ENCODE assay signal across 20 cellular contexts in genomic region chr2:64771726-64772125, GRCh38.
DNase-seq lines count a peak whose midpoint lies in the region; TF ChIP-seq lines count a peak whose summit lies in the region.
"Had no signal": no experiment of that assay in that cellular context is flagged by ENCODE, and none has a peak within 500 bp of the region (broad histone marks: within the 10 kb centered on the region; RNA-seq: fewer than 3 reads in every experiment).

No MANE protein-coding gene starts in this region.

- H2BK120ac ChIP-seq in mesenchymal stem cell (ENCODE audit: low read depth, low read length) (no peak overlapping the region), mesendoderm (ENCODE audit: low read depth, low read length) (no peak overlapping the region)

- no peak overlapping the region for H3K14ac ChIP-seq in mesenchymal stem cell (ENCODE audit: low read length in 2 of 2)

- H3K4me2 ChIP-seq in GM23248 (ENCODE audit: unreplicated experiment): no peak overlapping the region
- no peak overlapping the region for H3K4me2 ChIP-seq in mesenchymal stem cell (ENCODE audit: low read length, poor library complexity, severe bottlenecking)
- no peak overlapping the region for H3K4me2 ChIP-seq in mesendoderm (ENCODE audit: low read length)
- H3K4me2 ChIP-seq: A549; BLaER1 treated with 17β-estradiol and CSF1 and Interleukin-3, amounts not matched to agents 10 nM and 100 nM had no signal

- DNase-seq in GM23248 (peak; percentile 12), mesenchymal stem cell (no peak), sigmoid colon (no peak), GM10266 (ENCODE audit: extremely low spot score) (no peak), erythroblast (lab: John Stamatoyannopoulos, UW) (no peak), mesendoderm (no peak)
- DNase-seq: 8988T; ACHN; AML-193; BE2C; Calu3; CD4-positive, alpha-beta T cell; CD8-positive, alpha-beta memory T cell; DMS53; DMS79 treated with DMSO at 0.1 percent for 48 hours; GF-D8; H7; HCEC 1CT had no signal

- H3K9ac ChIP-seq in GM23248 (no peak overlapping the region), mesenchymal stem cell (ENCODE audit: low read length) (peak overlapping the region; percentile 97), mesendoderm (ENCODE audit: low read length) (no peak overlapping the region)
- H3K9ac ChIP-seq: BLaER1 treated with 17β-estradiol and CSF1 and Interleukin-3, amounts not matched to agents 10 nM and 100 nM had no signal

- no peak overlapping the region for H4K5ac ChIP-seq in mesendoderm (ENCODE audit: low read length)

- H3K18ac ChIP-seq in mesenchymal stem cell (ENCODE audit: low read depth in 1 of 2, low read length in 2 of 2) (no peak overlapping the region), mesendoderm (ENCODE audit: low read length) (no peak overlapping the region)

- no peak overlapping the region for H2AFZ ChIP-seq in GM23248
- no peak overlapping the region for H2AFZ ChIP-seq in mesenchymal stem cell (ENCODE audit: low read depth, low read length)

- no peak overlapping the region for H2BK12ac ChIP-seq in mesenchymal stem cell (ENCODE audit: low read length in 2 of 2)

- no peaks in the 10 kb centered on the region for H3K9me3 ChIP-seq in GM23248 (ENCODE audit: low read depth)
- H3K9me3 ChIP-seq in mesenchymal stem cell (ENCODE audit: control insufficient read depth, low read length): peaks cover 10% of the 10 kb centered on the region
- H3K9me3 ChIP-seq in sigmoid colon: no peaks in the 10 kb centered on the region
- H3K9me3 ChIP-seq: BE2C had no signal

- H3K4ac ChIP-seq in mesenchymal stem cell (ENCODE audit: low read depth in 1 of 2, low read length in 2 of 2) (no peak overlapping the region), mesendoderm (ENCODE audit: low read depth, low read length) (no peak overlapping the region)

- no peaks in the 10 kb centered on the region for H3K27me3 ChIP-seq in GM23248 (replicated peaks; ENCODE audit: insufficient read depth)
- H3K27me3 ChIP-seq in mesenchymal stem cell (ENCODE audit: control insufficient read depth in 1 of 2, insufficient read depth in 1 of 2, low read length in 2 of 2): no peaks in the 10 kb centered on the region
- H3K27me3 ChIP-seq in sigmoid colon: no peaks in the 10 kb centered on the region
- H3K27me3 ChIP-seq in mesendoderm (ENCODE audit: insufficient read depth, low read length, poor library complexity): no peaks in the 10 kb centered on the region
- H3K27me3 ChIP-seq: BE2C; BLaER1 treated with 17β-estradiol and CSF1 and Interleukin-3, amounts not matched to agents 10 nM and 100 nM had no signal

- no peak overlapping the region for H4K91ac ChIP-seq in mesenchymal stem cell (ENCODE audit: low read length)

- H3K4me1 ChIP-seq in GM23248 (ENCODE audit: insufficient read depth): peaks cover 32% of the 10 kb centered on the region
- H3K4me1 ChIP-seq in mesenchymal stem cell (ENCODE audit: control insufficient read depth, insufficient read depth, low read depth, low read length): peaks cover 3% of the 10 kb centered on the region
- peaks cover 0 to 38% (median 22%) of the 10 kb centered on the region in 4 donors for H3K4me1 ChIP-seq in sigmoid colon
- peaks cover 2% of the 10 kb centered on the region for H3K4me1 ChIP-seq in mesendoderm (ENCODE audit: control insufficient read depth, low read depth, low read length)
- H3K4me1 ChIP-seq: BE2C had no signal

- H4K8ac ChIP-seq in mesenchymal stem cell (ENCODE audit: low read length): no peak overlapping the region
- no peak overlapping the region for H4K8ac ChIP-seq in mesendoderm (ENCODE audit: low read depth, low read length)

- H3K56ac ChIP-seq in mesendoderm (ENCODE audit: low read length): no peak overlapping the region

- H2AK5ac ChIP-seq in mesenchymal stem cell (ENCODE audit: low read length, severe bottlenecking) (no peak overlapping the region), mesendoderm (ENCODE audit: low read length) (no peak overlapping the region)

- H2BK15ac ChIP-seq in mesenchymal stem cell (ENCODE audit: low read depth, poor library complexity, severe bottlenecking) (no peak overlapping the region), mesendoderm (replicated peaks; ENCODE audit: low read depth) (no peak overlapping the region)

- WGBS in GM23248 (ENCODE audit: low coverage in 1 of 2, low lambda C conversion rate in 2 of 2, missing lambda C conversion rate in 2 of 2), 2 experiments: 3 to 24% methylated on average over 1 of the region's 1 CpG
- WGBS in mesenchymal stem cell: no CpG with 5 or more reads among the region's 1 CpG
- WGBS in sigmoid colon, 2 donors: 81 to 91% methylated on average over 1 of the region's 1 CpG
- WGBS in mesendoderm (ENCODE audit: extremely low coverage, insufficient coverage, low lambda C conversion rate): no CpG with 5 or more reads among the region's 1 CpG

- H3K9me2 ChIP-seq in GM23248 (ENCODE audit: insufficient read depth): no peaks in the 10 kb centered on the region

- H3K4me3 ChIP-seq in GM23248 (no peak overlapping the region), mesenchymal stem cell (ENCODE audit: insufficient read depth in 1 of 2, low read depth in 1 of 2, low read length in 2 of 2) (no peak overlapping the region), sigmoid colon (no peak overlapping the region), mesendoderm (ENCODE audit: low read length) (no peak overlapping the region)
- H3K4me3 ChIP-seq: A549; BLaER1 treated with 17β-estradiol and CSF1 and Interleukin-3, amounts not matched to agents 10 nM and 100 nM had no signal

- no peaks in the 10 kb centered on the region for H3K79me2 ChIP-seq in GM23248 (ENCODE audit: insufficient read depth)
- no peaks in the 10 kb centered on the region for H3K79me2 ChIP-seq in mesendoderm (ENCODE audit: control insufficient read depth, insufficient read depth, low read length)

- H3K23ac ChIP-seq in mesenchymal stem cell (ENCODE audit: low read length in 2 of 2) (no peak overlapping the region), mesendoderm (ENCODE audit: low read length) (no peak overlapping the region)

- peaks cover 23% of the 10 kb centered on the region for H3F3A ChIP-seq in GM23248 (ENCODE audit: insufficient read depth)

- H3K27ac ChIP-seq in GM23248 (no peak overlapping the region), mesenchymal stem cell (ENCODE audit: low read length, poor library complexity, severe bottlenecking) (no peak overlapping the region), sigmoid colon (peak overlapping the region in 3 of 4 donors; percentile 92 to 98 (median 96)), mesendoderm (ENCODE audit: low read depth, low read length) (no peak overlapping the region)
- H3K27ac ChIP-seq: A549; BLaER1 treated with 17β-estradiol and CSF1 and Interleukin-3, amounts not matched to agents 10 nM and 100 nM had no signal

- no peak for TF ChIP-seq EP300 in sigmoid colon (IDR thresholded peaks at IDR 0.05)

- no peak overlapping the region for H2BK5ac ChIP-seq in mesenchymal stem cell (ENCODE audit: low read depth, low read length, poor library complexity, severe bottlenecking)
- H2BK5ac ChIP-seq in mesendoderm (ENCODE audit: low read length): no peak overlapping the region

- H3K36me3 ChIP-seq in GM23248 (ENCODE audit: low read depth) (no peaks in the 10 kb centered on the region), mesenchymal stem cell (ENCODE audit: control insufficient read depth in 1 of 2, insufficient read depth in 2 of 2, low read depth in 1 of 2, low read length in 2 of 2) (no peaks in the 10 kb centered on the region), sigmoid colon (no peaks in the 10 kb centered on the region), mesendoderm (ENCODE audit: control insufficient read depth, insufficient read depth, low read length) (no peaks in the 10 kb centered on the region)
- H3K36me3 ChIP-seq: BE2C; BLaER1 treated with 17β-estradiol and CSF1 and Interleukin-3, amounts not matched to agents 10 nM and 100 nM had no signal

- TF ChIP-seq POLR2A in sigmoid colon (IDR thresholded peaks at IDR 0.05) (no peak), erythroblast (IDR thresholded peaks at IDR 0.05; ENCODE audit: low read length) (no peak)

- intact Hi-C loops in sigmoid colon (cut with DNase I): loop anchor here (2.0 to 5.0 kb wide), 2 partner anchors 61 to 119 kb away; partner anchors contain the start of gene SERTAD2

- TF ChIP-seq CTCF in sigmoid colon (IDR thresholded peaks at IDR 0.05) (no peak), GM10266 (IDR thresholded peaks at IDR 0.05; ENCODE audit: control insufficient read depth, insufficient read depth, low read depth, missing control alignments) (no peak)

- no peaks in the 10 kb centered on the region for H4K20me1 ChIP-seq in GM23248 (ENCODE audit: insufficient read depth)
- H4K20me1 ChIP-seq: BLaER1 treated with 17β-estradiol and CSF1 and Interleukin-3, amounts not matched to agents 10 nM and 100 nM had no signal

- H3K79me1 ChIP-seq in mesenchymal stem cell (replicated peaks; ENCODE audit: low read length, poor library complexity, severe bottlenecking): no peaks in the 10 kb centered on the region
- H3K79me1 ChIP-seq in mesendoderm (ENCODE audit: low read length): no peaks in the 10 kb centered on the region

- in situ Hi-C loops in GM23248 (cut with MboI): no loop called here

Comparison
In these comparisons a context has a peak if more than half of its experiments do, and no peak if none do; other contexts are left out.
1. H3K27ac ChIP-seq: peak in sigmoid colon (3 of 4); none in GM23248 (single experiment), mesenchymal stem cell (single experiment) and mesendoderm (single experiment).